In the genomic region with DNA sequence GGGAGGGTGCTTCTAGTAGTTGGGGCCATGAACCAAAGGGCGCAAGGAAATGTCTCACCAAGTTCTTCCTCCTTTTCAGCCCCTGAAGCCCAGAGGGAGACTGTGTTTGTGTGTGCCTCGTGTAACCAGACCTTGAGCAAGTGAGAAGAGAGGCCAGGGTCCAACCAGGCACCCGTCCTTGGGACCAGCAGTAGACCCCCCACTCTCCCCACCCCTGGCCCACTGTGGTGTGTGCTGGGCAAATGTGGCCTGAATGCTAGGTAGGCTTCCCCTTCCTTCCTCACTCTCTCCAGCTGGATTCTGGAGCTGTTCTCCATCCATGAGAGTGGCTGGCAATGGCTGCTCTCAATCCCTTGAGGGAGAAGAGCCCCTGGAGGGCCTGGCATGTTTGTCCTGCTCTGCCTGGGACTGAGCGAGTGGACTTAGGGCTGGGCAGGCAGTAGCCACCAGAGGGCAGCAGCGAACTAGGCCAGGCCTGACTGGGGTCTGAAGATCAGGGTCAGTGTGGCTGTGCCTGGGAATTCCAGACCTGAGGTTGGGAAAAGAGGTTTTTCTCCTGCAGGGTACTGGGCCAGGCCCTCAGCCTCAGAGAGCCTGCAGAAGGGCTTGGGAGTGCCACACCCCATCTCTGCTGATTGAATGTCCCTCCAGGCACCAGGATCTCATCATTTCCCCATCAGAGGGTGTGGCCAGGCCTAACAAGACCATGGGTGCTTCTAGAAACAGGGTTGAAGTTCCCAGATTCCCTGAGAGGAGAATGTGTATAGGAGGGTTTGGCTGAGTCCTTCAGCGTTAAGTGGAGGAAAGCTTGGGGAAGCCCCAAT, we compare ENCODE assay signal across 9 cellular contexts. TPM values are rescaled to one million over a fixed set of nuclear protein-coding genes. Genes with fewer than 3 reads are reported as not detected.
DNase-seq lines count a peak whose midpoint lies in the region; ATAC-seq and TF ChIP-seq lines count a peak whose summit lies in the region.
"Had no signal": no experiment of that assay in that cellular context is flagged by ENCODE, and none has a peak within 500 bp of the region (broad histone marks: within the 10 kb centered on the region; RNA-seq: fewer than 3 reads in every experiment).

No MANE protein-coding gene starts in this region.

- ATAC-seq in HG03342 (IDR thresholded peaks at IDR 0.05; ENCODE audit: unreplicated experiment): peak; percentile 53
- ATAC-seq in gastroesophageal sphincter: peak; percentile 62
- no peak for ATAC-seq in GM18867 (IDR thresholded peaks at IDR 0.05; ENCODE audit: unreplicated experiment)
- ATAC-seq in GM21360 (IDR thresholded peaks at IDR 0.05; ENCODE audit: unreplicated experiment): no peak

- H3K9me2 ChIP-seq in OCI-LY7 (ENCODE audit: insufficient read depth, low read length): no peaks in the 10 kb centered on the region

- no peaks in the 10 kb centered on the region for H3K79me2 ChIP-seq in OCI-LY7 (ENCODE audit: insufficient read depth, low read depth, low read length)

- TF ChIP-seq POLR2A in gastroesophageal sphincter (IDR thresholded peaks at IDR 0.05): no peak
- TF ChIP-seq POLR2A in ovary (IDR thresholded peaks at IDR 0.05): no peak

- TF ChIP-seq CTCF in OCI-LY7 (conservative IDR thresholded peaks at IDR 0.05; ENCODE audit: low read length) (peak; percentile 84), gastroesophageal sphincter (IDR thresholded peaks at IDR 0.05) (peak in 3 of 4 experiments; percentile 49 to 81 (median 54)), ovary (IDR thresholded peaks at IDR 0.05) (peak; percentile 42 to 61 (median 46))

- TF ChIP-seq EP300 in gastroesophageal sphincter (IDR thresholded peaks at IDR 0.05) (no peak), ovary (IDR thresholded peaks at IDR 0.05) (no peak)

- H3K27ac ChIP-seq in OCI-LY7 (ENCODE audit: low read depth, low read length, poor library complexity, severe bottlenecking) (no peak overlapping the region), gastroesophageal sphincter (peak overlapping the region in 3 of 4 donors; percentile 16 to 59 (median 52)), ovary (no peak overlapping the region)

- 60% methylated on average over 1 of the region's 6 CpGs; no CpG with 5 or more reads in 1 of the 2 donors for WGBS in gastroesophageal sphincter (ENCODE audit: low coverage in 1 of 2), 2 donors
- 50 to 56% (median 52%) methylated on average over 6 of the region's 6 CpGs for WGBS in ovary, 3 donors

- no peaks in the 10 kb centered on the region for H3K27me3 ChIP-seq in gastroesophageal sphincter
- H3K27me3 ChIP-seq in ovary: no peaks in the 10 kb centered on the region

- POLR2A ChIA-PET in OCI-LY7 (lab: Charles Lee): no interaction called here

- H4K20me1 ChIP-seq in OCI-LY7 (ENCODE audit: insufficient read depth, low read length): no peaks in the 10 kb centered on the region

- CTCF ChIA-PET in OCI-LY7 (lab: Charles Lee; ENCODE audit: unreplicated experiment): no interaction called here

- no peak overlapping the region for H3K4me3 ChIP-seq in OCI-LY7 (ENCODE audit: low read depth, low read length, poor library complexity, severe bottlenecking)
- H3K4me3 ChIP-seq in gastroesophageal sphincter: no peak overlapping the region
- H3K4me3 ChIP-seq in ovary: no peak overlapping the region

- H3K36me3 ChIP-seq in OCI-LY7 (ENCODE audit: insufficient read depth, low read length) (peaks cover 48% of the 10 kb centered on the region), gastroesophageal sphincter (peaks cover 0 to 87% of the 10 kb centered on the region in 2 donors), ovary (no peaks in the 10 kb centered on the region)

- H3K9me3 ChIP-seq in OCI-LY7 (ENCODE audit: low read length) (no peaks in the 10 kb centered on the region), gastroesophageal sphincter (no peaks in the 10 kb centered on the region), ovary (no peaks in the 10 kb centered on the region)

- H3K4me1 ChIP-seq in OCI-LY7 (ENCODE audit: insufficient read depth, low read length, poor library complexity, severe bottlenecking) (peaks cover 16% of the 10 kb centered on the region), gastroesophageal sphincter (peaks cover 0 to 13% (median 0%) of the 10 kb centered on the region in 3 donors), ovary (ENCODE audit: insufficient read depth) (no peaks in the 10 kb centered on the region)

- H2AFZ ChIP-seq in OCI-LY7 (ENCODE audit: low read length): no peak overlapping the region

- intact Hi-C loops in OCI-LY7 (cut with micrococcal nuclease; ENCODE audit: unreplicated experiment) (loop anchor here (1.0 kb wide), 1 partner anchor 110 kb away; no protein-coding TSS in a partner anchor), ovary (cut with DNase I) (no loop called here)

- peak; percentile 74 for DNase-seq in D341Med (ENCODE audit: low spot score)
- peak; percentile 54 for DNase-seq in OCI-LY7 (ENCODE audit: low spot score)
- DNase-seq in activated T-helper 9 cell treated with anti-CD3 and anti-CD28 coated beads, Interleukin-2, amount 50 U/mL, for 16 hours (ENCODE audit: low read depth): peak; percentile 12
- DNase-seq in ovary: peak; percentile 51 to 79 (median 72)

- no peak overlapping the region for H3K4me2 ChIP-seq in OCI-LY7 (ENCODE audit: low read length)

- BruUV-seq in OCI-LY7 (replicated peaks; lab: Mats Ljungman, UMichigan): TSS peak; percentile 40

RNA-seq across cellular contexts. Expression of a gene that starts 12.4 kb away (rescaled TPM):
- not detected in 2 replicates for total RNA-seq in OCI-LY7 (2014; rRNA removed; shearing (Covaris generic))
- not detected in 2 replicates for total RNA-seq in OCI-LY7 (2022)
- 10 to 100 TPM; 11.9 to 34.4 (median 18.2) TPM for total RNA-seq in gastroesophageal sphincter
- total RNA-seq in ovary: 1 to 10 TPM in 1 of 7 donors, under 1 TPM in 4, not detected in 2; 0.18 to 3.0 (median 0.41) TPM
- polyA plus RNA-seq in ovary: under 1 TPM; 0.28 to 0.48 TPM
- total RNA-seq: T-helper 2 cell treated with Interferon-gamma antibody and Interleukin-4, amounts not matched to agents 100 ng/mL and 5 ng/mL, for 36 hours had no signal

RNA-seq across cellular contexts. Expression of a gene that starts 22.4 kb away (rescaled TPM):
- total RNA-seq in OCI-LY7 (2014; rRNA removed; shearing (Covaris generic)): 24.0 and 25.5 TPM in 2 replicates
- total RNA-seq in OCI-LY7 (2022) (31.8 and 33.0 TPM in 2 replicates), gastroesophageal sphincter (10 to 100 TPM in 3 of 4 donors, 1 to 10 TPM in 1; 6.7 to 24.2 (median 19.2) TPM), ovary (10 to 100 TPM; 20.8 to 30.1 (median 25.8) TPM)
- polyA plus RNA-seq in ovary: 10 to 100 TPM; 14.4 to 23.5 TPM

RNA-seq across cellular contexts. Expression of a gene that starts 45.8 kb away (rescaled TPM):
- not detected in 2 replicates for total RNA-seq in OCI-LY7 (2014; rRNA removed; shearing (Covaris generic))
- total RNA-seq in OCI-LY7 (2022) (0.13 TPM in 1 of 2 replicates, not detected in the other), gastroesophageal sphincter (100 to 1,000 TPM in 1 of 4 donors, 10 to 100 TPM in 3; 33.8 to 126 (median 58.7) TPM), ovary (10 to 100 TPM; 16.2 to 58.5 (median 40.2) TPM)
- polyA plus RNA-seq in ovary: 10 to 100 TPM; 31.0 to 55.4 TPM

Comparison
In these comparisons a context has a peak if more than half of its experiments do, and no peak if none do; other contexts are left out.
1. DNase-seq: peak in every context shown above with its lines; median percentile 74 in D341Med; 72 in ovary; 54 in OCI-LY7; 12 in activated T-helper 9 cell treated with anti-CD3 and anti-CD28 coated beads, Interleukin-2, amount 50 U/mL, for 16 hours.
2. ATAC-seq: peak in HG03342 (single experiment) and gastroesophageal sphincter (single experiment); none in GM18867 (single experiment) and GM21360 (single experiment).
3. H3K27ac ChIP-seq: peak in gastroesophageal sphincter (3 of 4); none in OCI-LY7 (single experiment) and ovary (0 of 2).
4. RNA of a gene that starts 45.8 kb away (total RNA-seq): 33.8 to 126 TPM in gastroesophageal sphincter and 16.2 to 58.5 TPM in ovary; 0.13 TPM in OCI-LY7; every median in the first group is over 10 times any median in the second.
5. Peak in every context shown above with its lines, with median percentiles within 50 percentile points of each other: CTCF ChIP-seq.